In the genomic region with DNA sequence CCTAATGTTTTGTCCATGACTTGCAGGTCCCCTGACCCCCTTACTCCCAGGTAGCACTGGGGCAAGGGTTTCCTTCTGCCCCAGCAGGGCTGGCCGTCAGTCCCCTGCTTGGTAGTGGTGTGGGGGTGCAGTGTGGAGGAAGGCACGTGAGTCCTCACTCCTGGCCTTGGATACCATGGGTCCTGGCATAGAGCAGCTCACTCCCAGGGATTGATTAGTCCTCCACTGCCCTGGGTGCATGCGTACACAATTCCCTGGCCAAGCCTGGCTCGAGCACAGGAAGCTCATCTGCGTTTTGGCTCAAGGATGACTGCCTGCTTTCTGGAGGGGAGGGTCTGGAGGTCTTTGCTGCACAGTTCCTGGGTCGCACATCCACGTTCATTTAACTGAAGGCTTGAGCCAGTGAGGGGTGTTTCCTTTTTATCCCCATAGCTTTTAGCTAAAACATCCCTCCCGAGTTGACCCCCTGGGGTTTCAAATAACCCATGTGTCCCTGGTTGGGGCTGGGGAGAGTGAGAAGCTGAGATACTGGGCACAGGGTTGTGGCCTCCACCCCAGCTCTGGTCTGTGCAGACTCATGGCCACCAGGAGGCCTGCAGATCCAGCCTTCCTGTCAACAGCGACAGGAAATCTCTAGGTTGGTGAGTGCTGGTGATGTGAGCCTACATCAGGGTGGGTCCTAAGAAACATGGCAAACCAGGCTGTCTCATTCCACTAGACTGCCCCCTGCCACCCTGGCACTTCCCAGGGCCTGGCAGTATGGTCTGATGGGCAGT, we compare ENCODE assay signal across 17 cellular contexts.
DNase-seq lines count a peak whose midpoint lies in the region; ATAC-seq and TF ChIP-seq lines count a peak whose summit lies in the region.
"Had no signal": no experiment of that assay in that cellular context is flagged by ENCODE, and none has a peak within 500 bp of the region (broad histone marks: within the 10 kb centered on the region; RNA-seq: fewer than 3 reads in every experiment).

No MANE protein-coding gene starts in this region.

- peak overlapping the region; percentile 1 for H3K4me3 ChIP-seq in effector memory CD4-positive, alpha-beta T cell (ENCODE audit: insufficient read depth, low read depth, low read length, poor library complexity, severe bottlenecking)
- no peak overlapping the region for H3K4me3 ChIP-seq in retinal pigment epithelial cell (ENCODE audit: low read length)

- H3K9me3 ChIP-seq in effector memory CD4-positive, alpha-beta T cell (ENCODE audit: control insufficient read depth, low read length): no peaks in the 10 kb centered on the region

- DNase-seq in activated naive CD4-positive, alpha-beta T cell treated with anti-CD3 and anti-CD28 coated beads, Interleukin-2, amount 10 ng/mL, durations not matched to agents 7 days and 5 days: peak; percentile 50
- no peak for DNase-seq in activated naive CD4-positive, alpha-beta T cell treated with anti-CD3 and anti-CD28 coated beads, Interleukin-2, amount 50 U/mL, for 16 hours
- DNase-seq in effector memory CD4-positive, alpha-beta T cell: no peak
- DNase-seq in retinal pigment epithelial cell (ENCODE audit: low read depth) (no peak), GM10248 (ENCODE audit: extremely low spot score) (no peak), SIG-M5 (lab: John Stamatoyannopoulos, UW) (no peak)
- DNase-seq: activated CD4-positive, CD25-positive, alpha-beta regulatory T cell; activated T-cell treated with anti-CD3 and anti-CD28 coated beads for 4 hours; amniotic stem cell; Calu3; cerebellar nuclear complex; natural killer cell; NCI-H1417; stimulated activated CD4-positive, alpha-beta T cell treated with anti-CD3 and anti-CD28 coated beads, Interleukin-12 subunit alpha, Interleukin-12 subunit beta, amount 100 ng/mL, for 4 hours had no signal

- no peaks in the 10 kb centered on the region for H3K9me3 Mint-ChIP-seq in activated naive CD4-positive, alpha-beta T cell treated with anti-CD3 and anti-CD28 coated beads, Interleukin-2, amount 10 ng/mL, durations not matched to agents 7 days and 5 days
- no peaks in the 10 kb centered on the region for H3K9me3 Mint-ChIP-seq in T-helper 1 cell treated with Interleukin-12 subunit alpha and Interleukin-12 subunit beta and Interleukin-4 antibody, amounts not matched to agents 30 μg/mL and 1 μg/mL, for 36 hours
- H3K9me3 Mint-ChIP-seq: natural killer cell; stimulated activated naive CD8-positive, alpha-beta T cell treated with anti-CD3 and anti-CD28 coated beads, Interleukin-15, Interleukin-2, amounts not matched to agents 100 ng/mL and 50 ng/mL, for 24 hours had no signal

- peak; percentile 2 for TF ChIP-seq CTCF in retinal pigment epithelial cell (conservative IDR thresholded peaks at IDR 0.05; ENCODE audit: low read depth, low read length)
- no peak for TF ChIP-seq CTCF in GM10248 (IDR thresholded peaks at IDR 0.05; ENCODE audit: control extremely low read depth, extremely low read depth, low read depth, missing control alignments)

- H3K27me3 Mint-ChIP-seq in activated naive CD4-positive, alpha-beta T cell treated with anti-CD3 and anti-CD28 coated beads, Interleukin-2, amount 10 ng/mL, durations not matched to agents 7 days and 5 days: no peaks in the 10 kb centered on the region
- H3K27me3 Mint-ChIP-seq in T-helper 1 cell treated with Interleukin-12 subunit alpha and Interleukin-12 subunit beta and Interleukin-4 antibody, amounts not matched to agents 30 μg/mL and 1 μg/mL, for 36 hours (ENCODE audit: low read depth): no peaks in the 10 kb centered on the region
- H3K27me3 Mint-ChIP-seq: stimulated activated naive CD8-positive, alpha-beta T cell treated with anti-CD3 and anti-CD28 coated beads, Interleukin-15, Interleukin-2, amounts not matched to agents 100 ng/mL and 50 ng/mL, for 24 hours had no signal

- peaks cover 86% of the 10 kb centered on the region for H3K36me3 Mint-ChIP-seq in activated naive CD4-positive, alpha-beta T cell treated with anti-CD3 and anti-CD28 coated beads, Interleukin-2, amount 10 ng/mL, durations not matched to agents 7 days and 5 days
- peaks cover 58% of the 10 kb centered on the region for H3K36me3 Mint-ChIP-seq in T-helper 1 cell treated with Interleukin-12 subunit alpha and Interleukin-12 subunit beta and Interleukin-4 antibody, amounts not matched to agents 30 μg/mL and 1 μg/mL, for 36 hours (ENCODE audit: low read depth)
- H3K36me3 Mint-ChIP-seq: natural killer cell had no signal

- no peaks in the 10 kb centered on the region for H3K27me3 ChIP-seq in effector memory CD4-positive, alpha-beta T cell (replicated peaks; ENCODE audit: control insufficient read depth, insufficient read depth, low read length, poor library complexity, severe bottlenecking)

- no peak for ATAC-seq in GM19351 (IDR thresholded peaks at IDR 0.05; ENCODE audit: unreplicated experiment)

- H3K36me3 ChIP-seq in effector memory CD4-positive, alpha-beta T cell (ENCODE audit: control insufficient read depth, insufficient read depth, low read length): peaks cover 21% of the 10 kb centered on the region

- H3K27ac ChIP-seq in effector memory CD4-positive, alpha-beta T cell (ENCODE audit: insufficient read depth, low read length, poor library complexity, severe bottlenecking): no peak overlapping the region

- CTCF ChIA-PET in activated naive CD4-positive, alpha-beta T cell treated with anti-CD3 and anti-CD28 coated beads, Interleukin-2, amount 10 ng/mL, durations not matched to agents 7 days and 5 days (lab: Charles Lee): interaction anchor here (1.5 to 21.4 kb wide), 5 partner anchors 8 to 27 kb away, joined by 3 to 753 read pairs (median 11); a partner anchor contains a TSS
- CTCF ChIA-PET in GM10248 (lab: Yijun Ruan, JAX): interaction anchor here (0.7 to 16.2 kb wide), 8 partner anchors 9 to 144 kb away, joined by 3 to 419 read pairs (median 4); a partner anchor contains a TSS

- no peak overlapping the region for H3K4me3 Mint-ChIP-seq in activated naive CD4-positive, alpha-beta T cell treated with anti-CD3 and anti-CD28 coated beads, Interleukin-2, amount 10 ng/mL, durations not matched to agents 7 days and 5 days
- no peak overlapping the region for H3K4me3 Mint-ChIP-seq in T-helper 1 cell treated with Interleukin-12 subunit alpha and Interleukin-12 subunit beta and Interleukin-4 antibody, amounts not matched to agents 30 μg/mL and 1 μg/mL, for 36 hours
- H3K4me3 Mint-ChIP-seq: natural killer cell; stimulated activated naive CD8-positive, alpha-beta T cell treated with anti-CD3 and anti-CD28 coated beads, Interleukin-15, Interleukin-2, amounts not matched to agents 100 ng/mL and 50 ng/mL, for 24 hours had no signal

- peaks cover 88% of the 10 kb centered on the region for H3K4me1 Mint-ChIP-seq in activated naive CD4-positive, alpha-beta T cell treated with anti-CD3 and anti-CD28 coated beads, Interleukin-2, amount 10 ng/mL, durations not matched to agents 7 days and 5 days
- H3K4me1 Mint-ChIP-seq in T-helper 1 cell treated with Interleukin-12 subunit alpha and Interleukin-12 subunit beta and Interleukin-4 antibody, amounts not matched to agents 30 μg/mL and 1 μg/mL, for 36 hours (ENCODE audit: low read depth): peaks cover 49% of the 10 kb centered on the region

- peaks cover 29% of the 10 kb centered on the region for H3K4me1 ChIP-seq in effector memory CD4-positive, alpha-beta T cell (ENCODE audit: control insufficient read depth, insufficient read depth, low read length, poor library complexity, severe bottlenecking)

- H3K27ac Mint-ChIP-seq in activated naive CD4-positive, alpha-beta T cell treated with anti-CD3 and anti-CD28 coated beads, Interleukin-2, amount 10 ng/mL, durations not matched to agents 7 days and 5 days: peak overlapping the region; percentile 86
- H3K27ac Mint-ChIP-seq in T-helper 1 cell treated with Interleukin-12 subunit alpha and Interleukin-12 subunit beta and Interleukin-4 antibody, amounts not matched to agents 30 μg/mL and 1 μg/mL, for 36 hours: peak overlapping the region; percentile 81
- H3K27ac Mint-ChIP-seq: natural killer cell; stimulated activated naive CD8-positive, alpha-beta T cell treated with anti-CD3 and anti-CD28 coated beads, Interleukin-15, Interleukin-2, amounts not matched to agents 100 ng/mL and 50 ng/mL, for 24 hours had no signal

- POLR2A ChIA-PET in GM10248 (lab: Yijun Ruan, JAX): no interaction called here
